9 cellular contexts compared by ENCODE assay signal in the genomic region with DNA sequence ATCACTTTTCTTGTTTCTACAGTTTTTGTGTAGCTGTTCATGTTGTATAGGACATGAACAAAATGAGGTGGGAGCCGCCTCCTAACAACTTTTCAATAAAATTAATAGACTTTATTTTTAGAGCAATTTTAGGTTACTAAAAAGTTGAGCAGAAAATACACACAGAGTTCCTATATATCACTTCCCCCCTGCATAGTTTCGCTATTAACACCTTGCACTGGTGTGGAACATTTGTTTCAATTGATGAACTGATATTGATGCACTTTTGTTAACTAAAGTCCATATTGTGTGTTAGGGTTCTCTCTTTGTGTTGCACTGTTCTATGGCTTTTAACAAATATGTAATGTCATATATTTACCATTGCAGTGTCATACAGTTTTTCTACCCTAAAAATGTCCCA. TPM values are rescaled to one million over a fixed set of nuclear protein-coding genes. Genes with fewer than 3 reads are reported as not detected.
"Had no signal": no experiment of that assay in that cellular context is flagged by ENCODE, and none has a peak within 500 bp of the region (broad histone marks: within the 10 kb centered on the region; RNA-seq: fewer than 3 reads in every experiment).

No MANE protein-coding gene starts in this region.

- H3K4me3 ChIP-seq: GM23248, K562 had no signal

- ATAC-seq: K562 had no signal

- DNase-seq: GM23248, GOT3, H7, HCEC 1CT, IMR-90, Kasumi-1, KG1 had no signal

- H3K9ac ChIP-seq: GM23248 had no signal

- H3K27ac ChIP-seq: GM23248 had no signal

- H2AFZ ChIP-seq: GM23248 had no signal

RNA-seq across cellular contexts. Expression of a gene that starts 47.8 kb away (rescaled TPM):
- total RNA-seq: GM23248, HT-29 had no signal
